18 cellular contexts compared by ENCODE assay signal in genomic region chr7:3537210-3537875, GRCh38.
DNase-seq lines count a peak whose midpoint lies in the region; ATAC-seq and TF ChIP-seq lines count a peak whose summit lies in the region.
"Had no signal": no experiment of that assay in that cellular context is flagged by ENCODE, and none has a peak within 500 bp of the region (broad histone marks: within the 10 kb centered on the region; RNA-seq: fewer than 3 reads in every experiment).

No MANE protein-coding gene starts in this region.

- no TSS peak for BruUV-seq in PC-3 (replicated peaks; lab: Mats Ljungman, UMichigan)

- H2AFZ ChIP-seq in PC-3 (ENCODE audit: low read length) = no peak overlapping the region

- no peaks in the 10 kb centered on the region for H4K20me1 ChIP-seq in PC-3 (ENCODE audit: low read length)

- no peaks in the 10 kb centered on the region for H3K9me2 ChIP-seq in PC-3 (replicated peaks; ENCODE audit: low read length)

- no peaks in the 10 kb centered on the region for H3K79me2 ChIP-seq in PC-3 (ENCODE audit: low read length)

- TF ChIP-seq CTCF in PC-3 (conservative IDR thresholded peaks at IDR 0.05; ENCODE audit: low read depth, low read length) (no peak), epithelial cell of esophagus (IDR thresholded peaks at IDR 0.05; ENCODE audit: insufficient read depth, low read depth, low read length, missing control alignments) (no peak), left lung (IDR thresholded peaks at IDR 0.05) (no peak)

- H3K4me3 ChIP-seq in PC-3 (ENCODE audit: low read length) (no peak overlapping the region), epithelial cell of esophagus (ENCODE audit: low read length) (no peak overlapping the region), left lung (no peak overlapping the region)
- H3K4me3 ChIP-seq: lower lobe of right lung, tibial artery had no signal

- H3F3A ChIP-seq in PC-3 (ENCODE audit: low read length, unreplicated experiment) = no peaks in the 10 kb centered on the region

- in situ Hi-C loops in Caki2 (cut with HindIII; ENCODE audit: low pct_unique_long_range_greater_than_20kb, low sequenced_read_pairs) = no loop called here

- H3K36me3 ChIP-seq in PC-3 (ENCODE audit: low read depth, low read length) (no peaks in the 10 kb centered on the region), left lung (no peaks in the 10 kb centered on the region)
- H3K36me3 ChIP-seq: lower lobe of right lung, tibial artery had no signal

- H3K9me3 ChIP-seq in PC-3 (ENCODE audit: low read length) (no peaks in the 10 kb centered on the region), left lung (no peaks in the 10 kb centered on the region)
- H3K9me3 ChIP-seq: lower lobe of right lung, tibial artery had no signal

- intact Hi-C loops in PC-3 (cut with micrococcal nuclease) (no loop called here), left lung (cut with DNase I) (no loop called here)

- no peak for ATAC-seq in PC-3
- peak; percentile 53 for ATAC-seq in left lung
- ATAC-seq: lower lobe of right lung had no signal

- H3K27ac ChIP-seq in PC-3 (ENCODE audit: low read length) (no peak overlapping the region), left lung (no peak overlapping the region)
- H3K27ac ChIP-seq: HL-60, lower lobe of right lung, tibial artery had no signal

- DNase-seq in Caki2 (ENCODE audit: low read depth) (peak; percentile 27), PC-3 (peak; percentile 4), epithelial cell of esophagus (ENCODE audit: low read depth) (peak; percentile 78), left lung (no peak), SHP77 treated with DMSO at 0.1 percent for 48 hours (lab: John Stamatoyannopoulos, UW) (no peak), NCI-H1092 treated with DMSO at 0.1 percent for 48 hours (lab: John Stamatoyannopoulos, UW) (no peak), GDM1 (lab: John Stamatoyannopoulos, UW) (no peak), COLO668 (lab: John Stamatoyannopoulos, UW; ENCODE audit: unreplicated experiment) (no peak)
- DNase-seq: activated CD4-positive, alpha-beta T cell treated with anti-CD3 and anti-CD28 coated beads for 1 hour; COR-L47; GF-D8; lower lobe of right lung; NCI-H2029; NCI-H526; stimulated activated CD4-positive, alpha-beta T cell treated with anti-CD3 and anti-CD28 coated beads, Interleukin-2, amount 100 ng/mL, for 48 hours; stimulated activated CD8-positive, alpha-beta memory T cell treated with anti-CD3 and anti-CD28 coated beads, Interleukin-4, amount 100 ng/mL, for 48 hours; tibial artery had no signal

- H3K27me3 ChIP-seq in PC-3 (ENCODE audit: low read length) = no peaks in the 10 kb centered on the region
- no peaks in the 10 kb centered on the region for H3K27me3 ChIP-seq in left lung
- H3K27me3 ChIP-seq: tibial artery had no signal

- no peak overlapping the region for H3K4me2 ChIP-seq in PC-3 (ENCODE audit: low read length)

- H3K9ac ChIP-seq in PC-3 (ENCODE audit: low read length) = no peak overlapping the region

- CTCF ChIA-PET in PC-3 (lab: Charles Lee) = no interaction called here

- POLR2A ChIA-PET in PC-3 (lab: Charles Lee; ENCODE audit: unreplicated experiment) = no interaction called here

- H3K4me1 ChIP-seq in PC-3 (ENCODE audit: insufficient read depth, low read length) (no peaks in the 10 kb centered on the region), left lung (no peaks in the 10 kb centered on the region)
- H3K4me1 ChIP-seq: lower lobe of right lung had no signal

Comparison
In these comparisons a context has a peak if more than half of its experiments do, and no peak if none do; other contexts are left out.
1. DNase-seq: peak in Caki2 (single experiment), PC-3 (single experiment) and epithelial cell of esophagus (single experiment); none in left lung (0 of 2), SHP77 treated with DMSO at 0.1 percent for 48 hours (single experiment), NCI-H1092 treated with DMSO at 0.1 percent for 48 hours (single experiment), GDM1 (single experiment) and COLO668 (single experiment).